In genomic region chr4:155353923-155354540, GRCh38 we compare ENCODE assay signal across 8 cellular contexts. TPM values are rescaled to one million over a fixed set of nuclear protein-coding genes. Genes with fewer than 3 reads are reported as not detected.
DNase-seq lines count a peak whose midpoint lies in the region; ATAC-seq and TF ChIP-seq lines count a peak whose summit lies in the region.

No MANE protein-coding gene starts in this region.

- H3K4me1 ChIP-seq in CD4-positive, CD25-positive, alpha-beta regulatory T cell (ENCODE audit: control insufficient read depth, insufficient read depth, low read length, poor library complexity, severe bottlenecking) = no peaks in the 10 kb centered on the region
- peaks cover 5% of the 10 kb centered on the region for H3K4me1 ChIP-seq in left ventricle myocardium inferior

- no peak overlapping the region for H3K4me3 Mint-ChIP-seq in CD4-positive, CD25-positive, alpha-beta regulatory T cell

- H3K36me3 Mint-ChIP-seq in CD4-positive, CD25-positive, alpha-beta regulatory T cell = peaks cover 16% of the 10 kb centered on the region

- ATAC-seq in CD4-positive, CD25-positive, alpha-beta regulatory T cell (ENCODE audit: low read depth in 2 of 2) = no peak
- ATAC-seq in GM18873 (IDR thresholded peaks at IDR 0.05; ENCODE audit: low FRiP score, unreplicated experiment) (peak; percentile 98), HG03060 (IDR thresholded peaks at IDR 0.05; ENCODE audit: low read depth, unreplicated experiment) (peak; percentile 98)

- no peaks in the 10 kb centered on the region for H3K27me3 ChIP-seq in CD4-positive, CD25-positive, alpha-beta regulatory T cell (ENCODE audit: control insufficient read depth, insufficient read depth, low read length)
- H3K27me3 ChIP-seq in left ventricle myocardium inferior (ENCODE audit: low read depth) = no peaks in the 10 kb centered on the region

- no peaks in the 10 kb centered on the region for H3K9me3 ChIP-seq in CD4-positive, CD25-positive, alpha-beta regulatory T cell (ENCODE audit: control insufficient read depth in 2 of 2, low read length in 2 of 2)
- no peaks in the 10 kb centered on the region for H3K9me3 ChIP-seq in left ventricle myocardium inferior (replicated peaks)

- peaks cover 0 to 4% (median 2%) of the 10 kb centered on the region in 4 donors for H3K4me1 Mint-ChIP-seq in CD4-positive, CD25-positive, alpha-beta regulatory T cell

- H3K27ac ChIP-seq in CD4-positive, CD25-positive, alpha-beta regulatory T cell (ENCODE audit: insufficient read depth, low read length, poor library complexity, severe bottlenecking) = no peak overlapping the region
- H3K27ac ChIP-seq in left ventricle myocardium inferior (replicated peaks) = no peak overlapping the region

- H3K27ac Mint-ChIP-seq in CD4-positive, CD25-positive, alpha-beta regulatory T cell = peak overlapping the region in 1 of 3 donors; percentile 26

- DNase-seq in CD4-positive, CD25-positive, alpha-beta regulatory T cell = peak in 2 of 3 donors; percentile 5 to 48
- DNase-seq in NOMO-1 treated with DMSO at 0.1 percent for 48 hours (lab: John Stamatoyannopoulos, UW; ENCODE audit: unreplicated experiment) = peak; percentile 4
- DNase-seq in activated naive CD4-positive, alpha-beta T cell treated with anti-CD3 and anti-CD28 coated beads, Interleukin-2, amount 50 U/mL, for 16 hours = peak; percentile 30
- peak; percentile 70 for DNase-seq in left ventricle myocardium inferior
- DNase-seq in skeletal muscle cell (ENCODE audit: low read depth) = peak; percentile 26
- no peak for DNase-seq in NCI-H2196 treated with DMSO at 0.1 percent for 48 hours (lab: John Stamatoyannopoulos, UW; ENCODE audit: unreplicated experiment)

- H3K36me3 ChIP-seq in CD4-positive, CD25-positive, alpha-beta regulatory T cell (ENCODE audit: control insufficient read depth, insufficient read depth, low read length) = no peaks in the 10 kb centered on the region
- peaks cover 7% of the 10 kb centered on the region for H3K36me3 ChIP-seq in left ventricle myocardium inferior

- H3K27me3 Mint-ChIP-seq in CD4-positive, CD25-positive, alpha-beta regulatory T cell = no peaks in the 10 kb centered on the region

- peak; percentile 81 for TF ChIP-seq CTCF in left ventricle myocardium inferior (IDR thresholded peaks at IDR 0.05; ENCODE audit: borderline replicate concordance)

- no peaks in the 10 kb centered on the region for H3K9me3 Mint-ChIP-seq in CD4-positive, CD25-positive, alpha-beta regulatory T cell

- intact Hi-C loops in left ventricle myocardium inferior (cut with micrococcal nuclease) = loop anchor here (10.0 kb wide), 1 partner anchor 549 kb away; no protein-coding TSS in a partner anchor

- no peak overlapping the region for H3K4me3 ChIP-seq in CD4-positive, CD25-positive, alpha-beta regulatory T cell (ENCODE audit: low read depth, low read length)
- no peak overlapping the region for H3K4me3 ChIP-seq in left ventricle myocardium inferior
- H3K4me3 ChIP-seq in skeletal muscle cell (ENCODE audit: low read depth, low read length) = no peak overlapping the region

RNA-seq across cellular contexts. Expression of gene MAP9, which starts 22.7 kb away (rescaled TPM):
- total RNA-seq in CD4-positive, CD25-positive, alpha-beta regulatory T cell = 2.9 TPM
- polyA plus RNA-seq in CD4-positive, CD25-positive, alpha-beta regulatory T cell = 1 to 10 TPM; 1.1 to 3.3 (median 2.2) TPM
- 6.6 TPM for total RNA-seq in left ventricle myocardium inferior

Comparison
In these comparisons a context has a peak if more than half of its experiments do, and no peak if none do; other contexts are left out.
1. ATAC-seq: peak in GM18873 (single experiment) and HG03060 (single experiment); none in CD4-positive, CD25-positive, alpha-beta regulatory T cell (0 of 2).